ENCODE assay signal across 1 cellular context in genomic region chrX:140250363-140250762, GRCh38.
TF ChIP-seq lines count a peak whose summit lies in the region.

No MANE protein-coding gene starts in this region.

TF ChIP-seq in GM23338, 12 proteins besides CTCF, POLR2A, EP300 and RAD21 (continued from another document):
- TF ChIP-seq ZNF462 (CRISPR knock-in tag; IDR thresholded peaks at IDR 0.05) (no peak), EZH2phosphoT487 (IDR thresholded peaks at IDR 0.05; ENCODE audit: unreplicated experiment) (no peak), REST (IDR thresholded peaks at IDR 0.05; ENCODE audit: unreplicated experiment) (no peak), NANOG (IDR thresholded peaks at IDR 0.05; ENCODE audit: borderline replicate concordance) (no peak), POLR2AphosphoS5 (IDR thresholded peaks at IDR 0.05; ENCODE audit: low read depth) (no peak), JUNB (IDR thresholded peaks at IDR 0.05; ENCODE audit: unreplicated experiment) (no peak), ZNF114 (CRISPR knock-in tag; IDR thresholded peaks at IDR 0.05) (no peak), ZNF331 (CRISPR knock-in tag; IDR thresholded peaks at IDR 0.05; ENCODE audit: low read depth) (no peak)
